Comparison of ENCODE assay signal across 21 cellular contexts in the genomic region with DNA sequence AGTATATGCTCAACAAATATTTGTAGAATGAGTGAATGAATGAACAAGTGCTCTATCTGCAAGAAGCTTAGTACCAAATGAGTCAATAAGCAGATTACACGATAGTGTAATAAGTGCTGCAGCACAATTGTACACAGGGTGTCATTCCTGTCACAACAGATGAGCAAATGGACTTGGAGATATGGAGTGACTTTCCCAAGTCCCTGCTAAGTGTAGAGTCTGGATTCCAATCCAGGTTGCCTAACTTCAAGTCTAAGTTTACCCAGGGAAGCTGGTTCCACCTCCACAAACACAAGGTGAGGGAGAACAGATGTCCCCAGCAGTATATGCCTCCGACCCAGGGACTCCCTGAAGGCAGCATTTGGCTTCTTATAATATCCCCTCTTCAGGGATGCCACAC.
DNase-seq lines count a peak whose midpoint lies in the region; ATAC-seq and TF ChIP-seq lines count a peak whose summit lies in the region.
"Had no signal": no experiment of that assay in that cellular context is flagged by ENCODE, and none has a peak within 500 bp of the region (broad histone marks: within the 10 kb centered on the region; RNA-seq: fewer than 3 reads in every experiment).

No MANE protein-coding gene starts in this region.

- WGBS in mammary epithelial cell (ENCODE audit: low coverage, missing lambda C conversion rate), result 93% methylated on average over 2 of the region's 2 CpGs

- no peak overlapping the region for H3K27ac Mint-ChIP-seq in MCF 10A (ENCODE audit: low read depth, unreplicated experiment)
- H3K27ac Mint-ChIP-seq: CD14-positive monocyte; CD4-positive, alpha-beta memory T cell; GM23338; HFFc6 had no signal

- H2AFZ ChIP-seq in mammary epithelial cell (ENCODE audit: low read depth, low read length), result no peak overlapping the region
- no peak overlapping the region for H2AFZ ChIP-seq in PC-3 (ENCODE audit: low read length)
- H2AFZ ChIP-seq: GM23338 had no signal

- intact Hi-C loops in MCF 10A (cut with micrococcal nuclease), result no loop called here
- intact Hi-C loops in mammary epithelial cell (cut with micrococcal nuclease), result no loop called here
- intact Hi-C loops in PC-3 (cut with micrococcal nuclease), result no loop called here

- peaks cover 10% of the 10 kb centered on the region for H3K36me3 ChIP-seq in mammary epithelial cell (ENCODE audit: insufficient read depth, low read length)
- H3K36me3 ChIP-seq in PC-3 (ENCODE audit: low read depth, low read length), result no peaks in the 10 kb centered on the region
- H3K36me3 ChIP-seq: BLaER1 had no signal

- ATAC-seq in PC-3 (no peak), esophagus mucosa (peak; percentile 29), GM18858 (IDR thresholded peaks at IDR 0.05; ENCODE audit: unreplicated experiment) (no peak)
- ATAC-seq: A549, GM23338, HCT116 had no signal

- H3K9me2 ChIP-seq in PC-3 (replicated peaks; ENCODE audit: low read length), result no peaks in the 10 kb centered on the region

- BruUV-seq in MCF 10A (replicated peaks; lab: Mats Ljungman, UMichigan) (no TSS peak), mammary epithelial cell (replicated peaks; lab: Mats Ljungman, UMichigan) (no TSS peak), PC-3 (replicated peaks; lab: Mats Ljungman, UMichigan) (no TSS peak)

- POLR2A ChIA-PET in MCF 10A (lab: Yijun Ruan, JAX) (no interaction called here), PC-3 (lab: Charles Lee; ENCODE audit: unreplicated experiment) (no interaction called here), GM10248 (lab: Yijun Ruan, JAX) (no interaction called here)

- H3K9me3 Mint-ChIP-seq in MCF 10A (ENCODE audit: unreplicated experiment), result no peaks in the 10 kb centered on the region
- H3K9me3 Mint-ChIP-seq: CD14-positive monocyte; CD4-positive, alpha-beta memory T cell; GM23338; HFFc6 had no signal

- H3K27me3 ChIP-seq in mammary epithelial cell (ENCODE audit: insufficient read depth, low read length) (no peaks in the 10 kb centered on the region), PC-3 (ENCODE audit: low read length) (no peaks in the 10 kb centered on the region)
- H3K27me3 ChIP-seq: BLaER1 had no signal

- dilution Hi-C loops in mammary epithelial cell (cut with HindIII; ENCODE audit: low sequenced_read_pairs), result no loop called here

- H3K4me3 ChIP-seq in mammary epithelial cell (replicated peaks in 1 of 3; ENCODE audit: insufficient read depth in 1 of 3, low read depth in 2 of 3, low read length in 3 of 3) (no peak overlapping the region), PC-3 (ENCODE audit: low read length) (no peak overlapping the region)
- H3K4me3 ChIP-seq: A549, BLaER1, GM23338 had no signal

- no peaks in the 10 kb centered on the region for H3K4me1 ChIP-seq in mammary epithelial cell (ENCODE audit: insufficient read depth, low read length)
- H3K4me1 ChIP-seq in PC-3 (ENCODE audit: insufficient read depth, low read length), result no peaks in the 10 kb centered on the region
- H3K4me1 ChIP-seq: A549 had no signal

- no peak for TF ChIP-seq CTCF in MCF 10A (IDR thresholded peaks at IDR 0.05; ENCODE audit: unreplicated experiment)
- TF ChIP-seq CTCF in mammary epithelial cell (conservative IDR thresholded peaks at IDR 0.05 in 1 of 2, IDR thresholded peaks at IDR 0.05 in 1 of 2; ENCODE audit: extremely low read depth in 1 of 2, insufficient read depth in 1 of 2, low read depth in 1 of 2, low read length in 2 of 2), result no peak
- no peak for TF ChIP-seq CTCF in PC-3 (conservative IDR thresholded peaks at IDR 0.05; ENCODE audit: low read depth, low read length)
- no peak for TF ChIP-seq CTCF in GM10248 (IDR thresholded peaks at IDR 0.05; ENCODE audit: control extremely low read depth, extremely low read depth, low read depth, missing control alignments)

- H4K20me1 ChIP-seq in mammary epithelial cell (ENCODE audit: insufficient read depth, low read length) (no peaks in the 10 kb centered on the region), PC-3 (ENCODE audit: low read length) (no peaks in the 10 kb centered on the region)
- H4K20me1 ChIP-seq: BLaER1 had no signal

- no peaks in the 10 kb centered on the region for H3F3A ChIP-seq in PC-3 (ENCODE audit: low read length, unreplicated experiment)

- no peaks in the 10 kb centered on the region for H3K27me3 Mint-ChIP-seq in MCF 10A (ENCODE audit: insufficient read depth, unreplicated experiment)
- H3K27me3 Mint-ChIP-seq: CD4-positive, alpha-beta memory T cell had no signal

- H3K27ac ChIP-seq in mammary epithelial cell (ENCODE audit: insufficient read depth, low read depth, low read length) (no peak overlapping the region), PC-3 (ENCODE audit: low read length) (no peak overlapping the region)
- H3K27ac ChIP-seq: 22Rv1, A549, BLaER1, HL-60, KMS-11 had no signal

- H3K4me3 Mint-ChIP-seq in MCF 10A (ENCODE audit: unreplicated experiment), result no peak overlapping the region
- H3K4me3 Mint-ChIP-seq: CD14-positive monocyte; CD4-positive, alpha-beta memory T cell; GM23338; HFFc6 had no signal

- peaks cover 23% of the 10 kb centered on the region for H3K36me3 Mint-ChIP-seq in MCF 10A (ENCODE audit: insufficient read depth, unreplicated experiment)
- H3K36me3 Mint-ChIP-seq: CD14-positive monocyte; CD4-positive, alpha-beta memory T cell had no signal

- H3K9ac ChIP-seq in mammary epithelial cell (ENCODE audit: insufficient read depth, low read length) (no peak overlapping the region), PC-3 (ENCODE audit: low read length) (no peak overlapping the region)
- H3K9ac ChIP-seq: BLaER1, KMS-11 had no signal

- H3K9me3 ChIP-seq in mammary epithelial cell (replicated peaks; ENCODE audit: insufficient read depth, low read length), result no peaks in the 10 kb centered on the region
- H3K9me3 ChIP-seq in PC-3 (ENCODE audit: low read length), result no peaks in the 10 kb centered on the region
- H3K9me3 ChIP-seq: A549, BLaER1 had no signal

- H3K79me2 ChIP-seq in mammary epithelial cell (ENCODE audit: insufficient read depth, low read length) (no peaks in the 10 kb centered on the region), PC-3 (ENCODE audit: low read length) (no peaks in the 10 kb centered on the region)

- DNase-seq in MCF 10A (ENCODE audit: unreplicated experiment) (peak; percentile 4), mammary epithelial cell (no peak), PC-3 (peak; percentile 49), NCI-H1092 (lab: John Stamatoyannopoulos, UW) (no peak), GM10248 (ENCODE audit: extremely low spot score) (no peak)
- DNase-seq: AML-193; CD4-positive, alpha-beta memory T cell; DMS153; DMS79; GDM1; HFFc6 had no signal

- CTCF ChIA-PET in MCF 10A (lab: Yijun Ruan, JAX) (interaction anchor here (0.6 to 1.3 kb wide), 3 partner anchors 209 to 376 kb away, joined by 3 read pairs; no protein-coding TSS in a partner anchor), mammary epithelial cell (lab: Charles Lee; ENCODE audit: low non-redundant PET) (no interaction called here), PC-3 (lab: Charles Lee) (no interaction called here), GM10248 (lab: Yijun Ruan, JAX) (interaction anchor here (0.9 to 1.9 kb wide), 3 partner anchors 25 to 149 kb away, joined by 3 to 5 read pairs (median 3); no protein-coding TSS in a partner anchor)

- H3K4me1 Mint-ChIP-seq in MCF 10A (ENCODE audit: insufficient read depth, unreplicated experiment), result no peaks in the 10 kb centered on the region
- H3K4me1 Mint-ChIP-seq: CD4-positive, alpha-beta memory T cell had no signal

- in situ Hi-C loops in mammary epithelial cell (cut with MboI; ENCODE audit: low sequenced_read_pairs in 2 of 2), result no loop called here

- H3K4me2 ChIP-seq in mammary epithelial cell (ENCODE audit: insufficient read depth, low read depth, low read length), result no peak overlapping the region
- no peak overlapping the region for H3K4me2 ChIP-seq in PC-3 (ENCODE audit: low read length)
- H3K4me2 ChIP-seq: A549, BLaER1, GM23338, KMS-11 had no signal

Comparison
In these comparisons a context has a peak if more than half of its experiments do, and no peak if none do; other contexts are left out.
1. DNase-seq: peak in MCF 10A (single experiment) and PC-3 (single experiment); none in mammary epithelial cell (single experiment), NCI-H1092 (single experiment) and GM10248 (single experiment).
2. CTCF ChIA-PET loops: an anchor here in MCF 10A (0.6 to 1.3 kb wide) and GM10248 (0.9 to 1.9 kb wide); none called in mammary epithelial cell and PC-3.